ENCODE assay signal across 26 cellular contexts in genomic region chr3:159625594-159625993, GRCh38.
"Had no signal": no experiment of that assay in that cellular context is flagged by ENCODE, and none has a peak within 500 bp of the region (broad histone marks: within the 10 kb centered on the region; RNA-seq: fewer than 3 reads in every experiment).

No MANE protein-coding gene starts in this region.

- H3K4me3 ChIP-seq: colonic mucosa, coronary artery, dorsolateral prefrontal cortex, esophagus muscularis mucosa, esophagus squamous epithelium, gastrocnemius medialis, gastroesophageal sphincter, heart left ventricle, heart right ventricle had no signal

- H3K4me1 ChIP-seq: colonic mucosa, esophagus squamous epithelium, gastrocnemius medialis, gastroesophageal sphincter had no signal

- FAIRE-seq: endometrium, endothelial cell of umbilical vein had no signal

- H3K4me3 Mint-ChIP-seq: dendritic cell treated with granulocyte-macrophage colony-stimulating factor and Interleukin-4, amounts not matched to agents 40 ng/mL and 50 ng/mL, for 4 days; effector memory CD8-positive, alpha-beta T cell; endodermal cell had no signal

- ATAC-seq: effector memory CD8-positive, alpha-beta T cell; esophagus mucosa; foreskin keratinocyte; gastrocnemius medialis; gastroesophageal sphincter; heart left ventricle; heart right ventricle had no signal

- H3K36me3 ChIP-seq: colonic mucosa, esophagus muscularis mucosa, esophagus squamous epithelium, gastrocnemius medialis, gastroesophageal sphincter, heart left ventricle, heart right ventricle had no signal

- H3K27me3 ChIP-seq: colonic mucosa, dorsolateral prefrontal cortex, esophagus muscularis mucosa, esophagus squamous epithelium, foreskin keratinocyte, gastrocnemius medialis, gastroesophageal sphincter, heart left ventricle, heart right ventricle had no signal

- H3K27ac ChIP-seq: colonic mucosa, coronary artery, dorsolateral prefrontal cortex, epithelial cell of prostate, esophagus muscularis mucosa, esophagus squamous epithelium, foreskin keratinocyte, gastrocnemius medialis, gastroesophageal sphincter, heart left ventricle, heart right ventricle had no signal

- DNase-seq: colonic mucosa; cortex of kidney; dermis blood vessel endothelial cell; dorsolateral prefrontal cortex; effector CD4-positive, alpha-beta T cell; effector CD8-positive, alpha-beta T cell; effector memory CD4-positive, alpha-beta T cell; effector memory CD8-positive, alpha-beta T cell; endodermal cell; erythroblast; esophagus squamous epithelium; foreskin fibroblast; foreskin keratinocyte; foreskin melanocyte; gastrocnemius medialis; glutamatergic neuron; heart left ventricle; heart right ventricle had no signal

- H3K27me3 Mint-ChIP-seq: effector memory CD8-positive, alpha-beta T cell had no signal

- H3K27ac Mint-ChIP-seq: dendritic cell treated with granulocyte-macrophage colony-stimulating factor and Interleukin-4, amounts not matched to agents 40 ng/mL and 50 ng/mL, for 4 days; effector memory CD8-positive, alpha-beta T cell; endodermal cell had no signal

- H3K9me3 ChIP-seq: colonic mucosa, esophagus muscularis mucosa, esophagus squamous epithelium, gastrocnemius medialis, gastroesophageal sphincter, heart left ventricle, heart right ventricle had no signal
